ENCODE assay signal across 8 cellular contexts in the genomic region with DNA sequence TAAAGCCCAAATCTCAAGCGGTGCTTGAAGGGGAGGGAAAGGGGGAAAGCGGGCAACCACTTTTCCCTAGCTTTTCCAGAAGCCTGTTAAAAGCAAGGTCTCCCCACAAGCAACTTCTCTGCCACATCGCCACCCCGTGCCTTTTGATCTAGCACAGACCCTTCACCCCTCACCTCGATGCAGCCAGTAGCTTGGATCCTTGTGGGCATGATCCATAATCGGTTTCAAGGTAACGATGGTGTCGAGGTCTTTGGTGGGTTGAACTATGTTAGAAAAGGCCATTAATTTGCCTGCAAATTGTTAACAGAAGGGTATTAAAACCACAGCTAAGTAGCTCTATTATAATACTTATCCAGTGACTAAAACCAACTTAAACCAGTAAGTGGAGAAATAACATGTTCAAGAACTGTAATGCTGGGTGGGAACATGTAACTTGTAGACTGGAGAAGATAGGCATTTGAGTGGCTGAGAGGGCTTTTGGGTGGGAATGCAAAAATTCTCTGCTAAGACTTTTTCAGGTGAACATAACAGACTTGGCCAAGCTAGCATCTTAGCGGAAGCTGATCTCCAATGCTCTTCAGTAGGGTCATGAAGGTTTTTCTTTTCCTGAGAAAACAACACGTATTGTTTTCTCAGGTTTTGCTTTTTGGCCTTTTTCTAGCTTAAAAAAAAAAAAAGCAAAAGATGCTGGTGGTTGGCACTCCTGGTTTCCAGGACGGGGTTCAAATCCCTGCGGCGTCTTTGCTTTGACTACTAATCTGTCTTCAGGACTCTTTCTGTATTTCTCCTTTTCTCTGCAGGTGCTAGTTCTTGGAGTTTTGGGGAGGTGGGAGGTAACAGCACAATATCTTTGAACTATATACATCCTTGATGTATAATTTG. TPM values are rescaled to one million over a fixed set of nuclear protein-coding genes. Genes with fewer than 3 reads are reported as not detected.
DNase-seq lines count a peak whose midpoint lies in the region; ATAC-seq and TF ChIP-seq lines count a peak whose summit lies in the region.

No MANE protein-coding gene starts in this region.

- no peak for ATAC-seq in psoas muscle
- no peak for ATAC-seq in natural killer cell treated with Interleukin-12 subunit alpha and Interleukin-12 subunit beta and Interleukin-15 and Interleukin-18, amount 100 ng/mL, for 72 hours

- H3K4me3 ChIP-seq in GM12864 (ENCODE audit: low read depth, low read length) (peak overlapping the region; percentile 71), psoas muscle (peak overlapping the region; percentile 92)

- TF ChIP-seq CTCF in GM12864 (IDR thresholded peaks at IDR 0.05; ENCODE audit: low read depth, low read length, missing control alignments) (no peak), psoas muscle (IDR thresholded peaks at IDR 0.05) (no peak)

- peaks cover 53 to 67% of the 10 kb centered on the region in 2 donors for H3K4me1 Mint-ChIP-seq in natural killer cell treated with Interleukin-12 subunit alpha and Interleukin-12 subunit beta and Interleukin-15 and Interleukin-18, amount 100 ng/mL, for 72 hours (ENCODE audit: low read depth in 2 of 2)

- intact Hi-C loops in psoas muscle (cut with DNase I): no loop called here

- no peaks in the 10 kb centered on the region for H3K27me3 ChIP-seq in psoas muscle (ENCODE audit: insufficient read depth in 3 of 3, low read length in 2 of 3)

- peaks cover 31% of the 10 kb centered on the region for H3K36me3 Mint-ChIP-seq in natural killer cell treated with Interleukin-12 subunit alpha and Interleukin-12 subunit beta and Interleukin-15 and Interleukin-18, amount 100 ng/mL, for 72 hours

- H3K9me3 Mint-ChIP-seq in natural killer cell treated with Interleukin-12 subunit alpha and Interleukin-12 subunit beta and Interleukin-15 and Interleukin-18, amount 100 ng/mL, for 72 hours: no peaks in the 10 kb centered on the region

- peak overlapping the region; percentile 99 for H3K27ac ChIP-seq in psoas muscle

- H3K4me1 ChIP-seq in psoas muscle: peaks cover 30% of the 10 kb centered on the region

- peaks cover 8 to 60% of the 10 kb centered on the region in 2 donors for H3K36me3 ChIP-seq in psoas muscle (ENCODE audit: insufficient read depth in 1 of 2, low read depth in 1 of 2)

- no peak for DNase-seq in GM12864 (ENCODE audit: low read depth)
- peak; percentile 49 for DNase-seq in RKO (ENCODE audit: low spot score)
- DNase-seq in fibroblast of gingiva (ENCODE audit: low read depth): peak; percentile 40
- DNase-seq in psoas muscle: no peak
- DNase-seq in NK-92 treated with Interleukin-12 subunit alpha and Interleukin-12 subunit beta, amount 100 ng/mL, for 24 hours (lab: John Stamatoyannopoulos, UW): no peak
- no peak for DNase-seq in natural killer cell treated with Interleukin-12 subunit alpha and Interleukin-12 subunit beta and Interleukin-15 and Interleukin-18, amount 100 ng/mL, for 72 hours (ENCODE audit: low spot score)
- no peak for DNase-seq in SKM-1 (lab: John Stamatoyannopoulos, UW; ENCODE audit: unreplicated experiment)
- no peak for DNase-seq in germinal center (ENCODE audit: low spot score)

- H3K27me3 Mint-ChIP-seq in natural killer cell treated with Interleukin-12 subunit alpha and Interleukin-12 subunit beta and Interleukin-15 and Interleukin-18, amount 100 ng/mL, for 72 hours: no peaks in the 10 kb centered on the region

- H3K4me3 Mint-ChIP-seq in natural killer cell treated with Interleukin-12 subunit alpha and Interleukin-12 subunit beta and Interleukin-15 and Interleukin-18, amount 100 ng/mL, for 72 hours: no peak overlapping the region

- no peaks in the 10 kb centered on the region for H3K9me3 ChIP-seq in psoas muscle

- no peak overlapping the region for H3K27ac Mint-ChIP-seq in natural killer cell treated with Interleukin-12 subunit alpha and Interleukin-12 subunit beta and Interleukin-15 and Interleukin-18, amount 100 ng/mL, for 72 hours

- 13 to 21% (median 16%) methylated on average over 13 of the region's 13 CpGs for WGBS in psoas muscle, 3 donors

RNA-seq across cellular contexts. Expression of gene MALAT1, which starts 6.8 kb away (rescaled TPM):
- over 10,000 TPM in 1 of 4 donors, 1,000 to 10,000 TPM in 3; 3,071 to 11,376 (median 4,986) TPM for total RNA-seq in psoas muscle
- polyA plus RNA-seq in psoas muscle: 100 to 1,000 TPM; 102 to 846 (median 299) TPM
- 1,000 to 10,000 TPM; 6,610 to 7,236 TPM for total RNA-seq in natural killer cell treated with Interleukin-12 subunit alpha and Interleukin-12 subunit beta and Interleukin-15 and Interleukin-18, amount 100 ng/mL, for 72 hours

RNA-seq across cellular contexts. Expression of gene SCYL1, which starts 19.2 kb away (rescaled TPM):
- 100 to 1,000 TPM in 1 of 4 donors, 10 to 100 TPM in 3; 77.8 to 106 (median 92.6) TPM for total RNA-seq in psoas muscle
- polyA plus RNA-seq in psoas muscle: 10 to 100 TPM; 66.9 to 87.4 (median 79.4) TPM
- 100 to 1,000 TPM in 1 of 2 donors, 10 to 100 TPM in 1; 84.5 to 112 TPM for total RNA-seq in natural killer cell treated with Interleukin-12 subunit alpha and Interleukin-12 subunit beta and Interleukin-15 and Interleukin-18, amount 100 ng/mL, for 72 hours

RNA-seq across cellular contexts. Expression of gene LTBP3, which starts 52.5 kb away (rescaled TPM):
- total RNA-seq in psoas muscle: 10 to 100 TPM; 27.9 to 82.3 (median 51.4) TPM
- 10 to 100 TPM; 12.7 to 19.2 (median 17.2) TPM for polyA plus RNA-seq in psoas muscle
- 10 to 100 TPM; 42.3 to 60.2 TPM for total RNA-seq in natural killer cell treated with Interleukin-12 subunit alpha and Interleukin-12 subunit beta and Interleukin-15 and Interleukin-18, amount 100 ng/mL, for 72 hours

Comparison
In these comparisons a context has a peak if more than half of its experiments do, and no peak if none do; other contexts are left out.
1. DNase-seq: peak in RKO (single experiment) and fibroblast of gingiva (single experiment); none in GM12864 (single experiment), psoas muscle (0 of 2), NK-92 treated with Interleukin-12 subunit alpha and Interleukin-12 subunit beta, amount 100 ng/mL, for 24 hours (single experiment), natural killer cell treated with Interleukin-12 subunit alpha and Interleukin-12 subunit beta and Interleukin-15 and Interleukin-18, amount 100 ng/mL, for 72 hours (single experiment), SKM-1 (single experiment) and germinal center (single experiment).